In genomic region chr13:27599845-27600553, GRCh38 we compare ENCODE assay signal across 12 cellular contexts. TPM values are rescaled to one million over a fixed set of nuclear protein-coding genes. Genes with fewer than 3 reads are reported as not detected.
DNase-seq lines count a peak whose midpoint lies in the region; ATAC-seq, FAIRE-seq and TF ChIP-seq lines count a peak whose summit lies in the region.
"Had no signal": no experiment of that assay in that cellular context is flagged by ENCODE, and none has a peak within 500 bp of the region (broad histone marks: within the 10 kb centered on the region; RNA-seq: fewer than 3 reads in every experiment).

No MANE protein-coding gene starts in this region.

- no peaks in the 10 kb centered on the region for H3K4me1 ChIP-seq in astrocyte (ENCODE audit: insufficient read depth, low read length)

- H3K9me3 Mint-ChIP-seq in astrocyte (ENCODE audit: unreplicated experiment), result no peaks in the 10 kb centered on the region
- H3K9me3 Mint-ChIP-seq: dendritic cell treated with granulocyte-macrophage colony-stimulating factor and Interleukin-4, amounts not matched to agents 40 ng/mL and 50 ng/mL, for 4 days; natural killer cell had no signal

- no peak overlapping the region for H3K9ac ChIP-seq in astrocyte (ENCODE audit: low read length)

- H2AFZ ChIP-seq in astrocyte (ENCODE audit: low read depth, low read length), result no peak overlapping the region

- peaks cover 10% of the 10 kb centered on the region for H3K79me2 ChIP-seq in astrocyte (ENCODE audit: insufficient read depth, low read length)

- no peaks in the 10 kb centered on the region for H3K27me3 Mint-ChIP-seq in astrocyte (ENCODE audit: low read depth, unreplicated experiment)
- H3K27me3 Mint-ChIP-seq: dendritic cell treated with granulocyte-macrophage colony-stimulating factor and Interleukin-4, amounts not matched to agents 40 ng/mL and 50 ng/mL, for 4 days had no signal

- FAIRE-seq in astrocyte (lab: Jason Lieb, UNC), result peak; percentile 78

- peak overlapping the region; percentile 64 for H3K27ac Mint-ChIP-seq in astrocyte (ENCODE audit: unreplicated experiment)
- H3K27ac Mint-ChIP-seq: dendritic cell treated with granulocyte-macrophage colony-stimulating factor and Interleukin-4, amounts not matched to agents 40 ng/mL and 50 ng/mL, for 4 days had no signal

- ATAC-seq in Right ventricle myocardium inferior, result peak; percentile 74
- ATAC-seq: natural killer cell had no signal

- no peaks in the 10 kb centered on the region for H3K9me3 ChIP-seq in astrocyte (ENCODE audit: insufficient read depth, low read depth, low read length)

- no peak overlapping the region for H3K27ac ChIP-seq in astrocyte (ENCODE audit: low read depth, low read length)

- H3K36me3 Mint-ChIP-seq in astrocyte (ENCODE audit: low read depth, unreplicated experiment), result no peaks in the 10 kb centered on the region
- H3K36me3 Mint-ChIP-seq: natural killer cell had no signal

- DNase-seq in Right ventricle myocardium inferior (ENCODE audit: missing footprints), result no peak
- no peak for DNase-seq in cardiac septum (ENCODE audit: low spot score)
- DNase-seq in astrocyte (ENCODE audit: low read depth), result peak; percentile 81
- peak; percentile 84 for DNase-seq in iris pigment epithelial cell (ENCODE audit: low read depth)
- DNase-seq in NCI-H510A treated with DMSO at 0.1 percent for 48 hours (lab: John Stamatoyannopoulos, UW), result no peak
- DNase-seq in activated CD4-positive, alpha-beta T cell treated with anti-CD3 and anti-CD28 coated beads, Interleukin-2, amount 50 U/mL, for 48 hours, result no peak
- DNase-seq in GM20000 (ENCODE audit: low spot score), result no peak
- no peak for DNase-seq in DMS79 treated with DMSO at 0.1 percent for 48 hours (lab: John Stamatoyannopoulos, UW)
- DNase-seq: activated CD4-positive, alpha-beta T cell treated with anti-CD3 and anti-CD28 coated beads for 48 hours; natural killer cell; NCI-H526 had no signal

- no peaks in the 10 kb centered on the region for H3K36me3 ChIP-seq in astrocyte (ENCODE audit: insufficient read depth, low read length)

- no peak for TF ChIP-seq CTCF in astrocyte (IDR thresholded peaks at IDR 0.05; ENCODE audit: insufficient read depth, low read depth, low read length)
- no peak for TF ChIP-seq CTCF in GM20000 (IDR thresholded peaks at IDR 0.05; ENCODE audit: extremely low read depth, missing control alignments)

- H3K4me3 Mint-ChIP-seq in astrocyte (ENCODE audit: unreplicated experiment), result no peak overlapping the region
- H3K4me3 Mint-ChIP-seq: dendritic cell treated with granulocyte-macrophage colony-stimulating factor and Interleukin-4, amounts not matched to agents 40 ng/mL and 50 ng/mL, for 4 days; natural killer cell had no signal

- H3K4me3 ChIP-seq in astrocyte (ENCODE audit: insufficient read depth, low read depth, low read length), result no peak overlapping the region

- peak overlapping the region; percentile 14 for H3K4me2 ChIP-seq in astrocyte (ENCODE audit: low read length)

- no peaks in the 10 kb centered on the region for H3K27me3 ChIP-seq in astrocyte (ENCODE audit: insufficient read depth, low read length)

- intact Hi-C loops in Right ventricle myocardium inferior (cut with DNase I), result no loop called here
- intact Hi-C loops in cardiac septum (cut with DNase I), result no loop called here

- peaks cover 7% of the 10 kb centered on the region for H4K20me1 ChIP-seq in astrocyte (ENCODE audit: insufficient read depth, low read length)

- H3K4me1 Mint-ChIP-seq in astrocyte (ENCODE audit: low read depth, unreplicated experiment), result peaks cover 11% of the 10 kb centered on the region

RNA-seq across cellular contexts. Expression of gene LNX2, which starts 20.3 kb away (rescaled TPM):
- 11.4 TPM for total RNA-seq in Right ventricle myocardium inferior
- 15.8 TPM for total RNA-seq in cardiac septum
- 7.7 and 8.7 TPM in 2 replicates for total RNA-seq in astrocyte

RNA-seq across cellular contexts. Expression of gene POLR1D, which starts 21.7 kb away (rescaled TPM):
- total RNA-seq in Right ventricle myocardium inferior (89.1 TPM), cardiac septum (80.6 TPM), astrocyte (106 and 118 TPM in 2 replicates)

Comparison
In these comparisons a context has a peak if more than half of its experiments do, and no peak if none do; other contexts are left out.
1. DNase-seq: peak in astrocyte (single experiment) and iris pigment epithelial cell (single experiment); none in Right ventricle myocardium inferior (single experiment), cardiac septum (single experiment), NCI-H510A treated with DMSO at 0.1 percent for 48 hours (single experiment), activated CD4-positive, alpha-beta T cell treated with anti-CD3 and anti-CD28 coated beads, Interleukin-2, amount 50 U/mL, for 48 hours (0 of 2), GM20000 (single experiment) and DMS79 treated with DMSO at 0.1 percent for 48 hours (single experiment).